In genomic region chr2:44321360-44321759, GRCh38 we compare ENCODE assay signal across 1 cellular context.
A peak's percentile ranks its signal among the peaks of the same experiment; 100 is the strongest.
TF ChIP-seq lines count a peak whose summit lies in the region.

No MANE protein-coding gene starts in this region.

TF ChIP-seq in HepG2, 621 proteins besides CTCF, POLR2A, EP300 and RAD21:
- TF ChIP-seq ZNF841 (CRISPR knock-in tag; IDR thresholded peaks at IDR 0.05; ENCODE audit: borderline replicate concordance) (no peak), NPAS2 (CRISPR knock-in tag; IDR thresholded peaks at IDR 0.05; ENCODE audit: borderline replicate concordance) (no peak), PREB (CRISPR knock-in tag; IDR thresholded peaks at IDR 0.05) (no peak), CCAR2 (optimal IDR thresholded peaks at IDR 0.05; ENCODE audit: low read depth, low read length) (no peak), MAFK (conservative IDR thresholded peaks at IDR 0.05 in 1 of 2, IDR thresholded peaks at IDR 0.05 in 1 of 2; ENCODE audit: low read length in 2 of 2) (peak; percentile 47 to 60; a peak in 2 of 4 replicates), MAFF (IDR thresholded peaks at IDR 0.05; ENCODE audit: low read depth, low read length) (peak; percentile 52)
